25 cellular contexts compared by ENCODE assay signal in the genomic region with DNA sequence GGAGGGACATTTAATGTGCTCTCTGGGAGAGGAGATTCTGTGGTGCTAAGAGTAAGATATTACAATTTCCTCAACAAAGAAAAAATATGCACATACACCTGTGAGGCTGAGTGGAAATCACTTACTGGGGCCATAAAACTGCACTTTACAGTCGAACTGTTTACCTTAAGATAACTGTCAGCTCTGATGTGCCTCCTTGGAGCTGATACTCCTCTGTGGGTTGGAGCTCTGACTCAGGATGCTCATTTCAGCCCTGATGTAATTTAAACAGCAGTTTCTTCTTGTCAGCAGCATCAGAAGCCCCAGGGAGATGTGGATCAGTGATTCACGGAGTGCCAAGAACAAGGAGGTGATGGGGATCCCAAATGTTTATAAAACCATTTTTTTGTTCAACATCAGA.
DNase-seq lines count a peak whose midpoint lies in the region; ATAC-seq and TF ChIP-seq lines count a peak whose summit lies in the region.
"Had no signal": no experiment of that assay in that cellular context is flagged by ENCODE, and none has a peak within 500 bp of the region (broad histone marks: within the 10 kb centered on the region; RNA-seq: fewer than 3 reads in every experiment).

No MANE protein-coding gene starts in this region.

- ATAC-seq in HG03135 (IDR thresholded peaks at IDR 0.05; ENCODE audit: unreplicated experiment) = no peak
- ATAC-seq: left lobe of liver, natural killer cell, right lobe of liver, SK-N-SH treated with all-trans-retinoic acid at 6 μM for 48 hours had no signal

- H3K9me3 Mint-ChIP-seq in nephron = peaks cover 4% of the 10 kb centered on the region
- H3K9me3 Mint-ChIP-seq: activated naive CD4-positive, alpha-beta T cell treated with anti-CD3 and anti-CD28 coated beads, Interleukin-2, amount 10 ng/mL, durations not matched to agents 7 days and 5 days; dendritic cell treated with granulocyte-macrophage colony-stimulating factor and Interleukin-4, amounts not matched to agents 40 ng/mL and 50 ng/mL, for 4 days; natural killer cell had no signal

- no peak overlapping the region for H3K4me3 ChIP-seq in ACC112 (ENCODE audit: low read depth, low read length)
- no peak overlapping the region for H3K4me3 ChIP-seq in fibroblast of mammary gland (ENCODE audit: control insufficient read depth, low read depth, low read length)
- H3K4me3 ChIP-seq: BLaER1 treated with 17β-estradiol and CSF1 and Interleukin-3, amounts not matched to agents 10 nM and 100 nM; HAP-1; right lobe of liver; upper lobe of left lung had no signal

- peak; percentile 76 for DNase-seq in LHCN-M2 (ENCODE audit: low read depth)
- peak; percentile 88 for DNase-seq in fibroblast of mammary gland (ENCODE audit: low read depth)
- DNase-seq in germinal center (ENCODE audit: low spot score) = no peak
- DNase-seq in AG08396 (ENCODE audit: low spot score) = no peak
- no peak for DNase-seq in NCI-H510A (lab: John Stamatoyannopoulos, UW)
- DNase-seq: activated CD4-positive, alpha-beta T cell treated with anti-CD3 and anti-CD28 coated beads, Interleukin-2, amount 50 U/mL, for 1 hour; activated naive CD4-positive, alpha-beta T cell treated with anti-CD3 and anti-CD28 coated beads, Interleukin-2, amount 10 ng/mL, durations not matched to agents 7 days and 5 days; DND-41; Kasumi-1; natural killer cell; NCI-H187; NCI-H774; right lobe of liver; upper lobe of left lung; WERI-Rb-1 had no signal

- peaks cover 23% of the 10 kb centered on the region for H3K4me1 Mint-ChIP-seq in nephron
- H3K4me1 Mint-ChIP-seq: activated naive CD4-positive, alpha-beta T cell treated with anti-CD3 and anti-CD28 coated beads, Interleukin-2, amount 10 ng/mL, durations not matched to agents 7 days and 5 days; natural killer cell had no signal

- no peaks in the 10 kb centered on the region for H3K27me3 ChIP-seq in ACC112 (ENCODE audit: insufficient read depth, low read length)
- H3K27me3 ChIP-seq: BLaER1 treated with 17β-estradiol and CSF1 and Interleukin-3, amounts not matched to agents 10 nM and 100 nM; right lobe of liver; upper lobe of left lung had no signal

- H3K36me3 ChIP-seq in ACC112 (ENCODE audit: insufficient read depth, low read length) = peaks cover 11% of the 10 kb centered on the region
- H3K36me3 ChIP-seq: BLaER1 treated with 17β-estradiol and CSF1 and Interleukin-3, amounts not matched to agents 10 nM and 100 nM; HAP-1; right lobe of liver; upper lobe of left lung; WERI-Rb-1 had no signal

- H3K4me3 Mint-ChIP-seq in nephron = no peak overlapping the region
- H3K4me3 Mint-ChIP-seq: activated naive CD4-positive, alpha-beta T cell treated with anti-CD3 and anti-CD28 coated beads, Interleukin-2, amount 10 ng/mL, durations not matched to agents 7 days and 5 days; dendritic cell treated with granulocyte-macrophage colony-stimulating factor and Interleukin-4, amounts not matched to agents 40 ng/mL and 50 ng/mL, for 4 days; natural killer cell had no signal

- peaks cover 3% of the 10 kb centered on the region for H3K27me3 Mint-ChIP-seq in nephron (ENCODE audit: low read depth)
- H3K27me3 Mint-ChIP-seq: dendritic cell treated with granulocyte-macrophage colony-stimulating factor and Interleukin-4, amounts not matched to agents 40 ng/mL and 50 ng/mL, for 4 days had no signal

- no peak overlapping the region for H2AFZ ChIP-seq in ACC112 (ENCODE audit: low read length, unreplicated experiment)
- H2AFZ ChIP-seq: parathyroid adenoma had no signal

- peaks cover 4% of the 10 kb centered on the region for H3K4me1 ChIP-seq in ACC112 (ENCODE audit: control insufficient read depth, insufficient read depth, low read length, unreplicated experiment)
- H3K4me1 ChIP-seq: Caco-2, HAP-1, parathyroid adenoma, right lobe of liver, upper lobe of left lung had no signal

- peak overlapping the region in 2 of 3 experiments; percentile 24 to 73 for H3K27ac Mint-ChIP-seq in nephron
- H3K27ac Mint-ChIP-seq: activated naive CD4-positive, alpha-beta T cell treated with anti-CD3 and anti-CD28 coated beads, Interleukin-2, amount 10 ng/mL, durations not matched to agents 7 days and 5 days; dendritic cell treated with granulocyte-macrophage colony-stimulating factor and Interleukin-4, amounts not matched to agents 40 ng/mL and 50 ng/mL, for 4 days; natural killer cell had no signal

- TF ChIP-seq CTCF in fibroblast of mammary gland (conservative IDR thresholded peaks at IDR 0.05; ENCODE audit: control insufficient read depth, insufficient read depth, low read depth, low read length) (no peak), nephron (IDR thresholded peaks at IDR 0.05; ENCODE audit: unreplicated experiment in 3 of 3) (no peak)

- H3K79me2 ChIP-seq in ACC112 (ENCODE audit: control insufficient read depth, insufficient read depth, low read length, unreplicated experiment) = peaks cover 47% of the 10 kb centered on the region
- H3K79me2 ChIP-seq: parathyroid adenoma had no signal

- no peaks in the 10 kb centered on the region for H3K36me3 Mint-ChIP-seq in nephron (ENCODE audit: low read depth)
- H3K36me3 Mint-ChIP-seq: activated naive CD4-positive, alpha-beta T cell treated with anti-CD3 and anti-CD28 coated beads, Interleukin-2, amount 10 ng/mL, durations not matched to agents 7 days and 5 days; natural killer cell had no signal

- 0 out of 2 replicates have a peak overlapping the region, but pooled peaks have one; percentile 7 for H3K27ac ChIP-seq in ACC112 (ENCODE audit: low read depth, low read length)
- H3K27ac ChIP-seq: BLaER1 treated with 17β-estradiol and CSF1 and Interleukin-3, amounts not matched to agents 10 nM and 100 nM; parathyroid adenoma; right lobe of liver; upper lobe of left lung; WERI-Rb-1 had no signal

Comparison
In these comparisons a context has a peak if more than half of its experiments do, and no peak if none do; other contexts are left out.
1. DNase-seq: peak in LHCN-M2 (single experiment) and fibroblast of mammary gland (single experiment); none in germinal center (single experiment), AG08396 (single experiment) and NCI-H510A (single experiment).